23 cellular contexts compared by ENCODE assay signal in genomic region chr7:138799336-138799965, GRCh38. TPM values are rescaled to one million over a fixed set of nuclear protein-coding genes. Genes with fewer than 3 reads are reported as not detected.
DNase-seq lines count a peak whose midpoint lies in the region; ATAC-seq, FAIRE-seq and TF ChIP-seq lines count a peak whose summit lies in the region.
"Had no signal": no experiment of that assay in that cellular context is flagged by ENCODE, and none has a peak within 500 bp of the region (broad histone marks: within the 10 kb centered on the region; RNA-seq: fewer than 3 reads in every experiment).

No MANE protein-coding gene starts in this region.

- H3K27ac ChIP-seq in pancreas, result no peak overlapping the region

- peak overlapping the region; percentile 58 for H3K4me3 Mint-ChIP-seq in activated T-helper 1 cell treated with anti-CD3 and anti-CD28 coated beads, Interleukin-12 subunit alpha, Interleukin-12 subunit beta, Interleukin-2, Interleukin-4 antibody, amounts not matched to agents 30 ng/mL and 10 ng/mL and 1 ng/mL, durations not matched to agents 14 hours and 24 hours and 36 hours

- no peak overlapping the region for H3K4me3 ChIP-seq in pancreas

- peaks cover 7% of the 10 kb centered on the region for H3K36me3 Mint-ChIP-seq in activated T-helper 1 cell treated with anti-CD3 and anti-CD28 coated beads, Interleukin-12 subunit alpha, Interleukin-12 subunit beta, Interleukin-2, Interleukin-4 antibody, amounts not matched to agents 30 ng/mL and 10 ng/mL and 1 ng/mL, durations not matched to agents 14 hours and 24 hours and 36 hours (ENCODE audit: low read depth)

- no peaks in the 10 kb centered on the region for H3K36me3 ChIP-seq in pancreas

- peaks cover 2% of the 10 kb centered on the region for H3K27me3 Mint-ChIP-seq in activated T-helper 1 cell treated with anti-CD3 and anti-CD28 coated beads, Interleukin-12 subunit alpha, Interleukin-12 subunit beta, Interleukin-2, Interleukin-4 antibody, amounts not matched to agents 30 ng/mL and 10 ng/mL and 1 ng/mL, durations not matched to agents 14 hours and 24 hours and 36 hours (ENCODE audit: insufficient read depth)

- TF ChIP-seq POLR2A in GM12892 (IDR thresholded peaks at IDR 0.05; ENCODE audit: low read depth, low read length), result no peak

- no peaks in the 10 kb centered on the region for H3K9me3 Mint-ChIP-seq in activated T-helper 1 cell treated with anti-CD3 and anti-CD28 coated beads, Interleukin-12 subunit alpha, Interleukin-12 subunit beta, Interleukin-2, Interleukin-4 antibody, amounts not matched to agents 30 ng/mL and 10 ng/mL and 1 ng/mL, durations not matched to agents 14 hours and 24 hours and 36 hours

- DNase-seq in NCI-H82 (lab: John Stamatoyannopoulos, UW), result peak; percentile 4
- no peak for DNase-seq in NCI-H82 treated with DMSO at 0.1 percent for 48 hours (lab: John Stamatoyannopoulos, UW; ENCODE audit: unreplicated experiment)
- DNase-seq in activated T-helper 1 cell treated with anti-CD3 and anti-CD28 coated beads, Interleukin-12 subunit alpha, Interleukin-12 subunit beta, Interleukin-2, Interleukin-4 antibody, amounts not matched to agents 30 ng/mL and 10 ng/mL and 1 ng/mL, durations not matched to agents 14 hours and 24 hours and 36 hours (ENCODE audit: low spot score), result no peak
- no peak for DNase-seq in left colon
- no peak for DNase-seq in pancreas
- no peak for DNase-seq in activated naive CD4-positive, alpha-beta T cell (lab: John Stamatoyannopoulos, UW)
- DNase-seq in GM12892 (ENCODE audit: insufficient read length), result no peak
- DNase-seq: 8988T, Karpas-422, NCI-H1105 treated with DMSO at 0.1 percent for 48 hours, NCI-H146, NCI-H1930, NCI-H2107, NCI-H526, SHP77 treated with DMSO at 0.1 percent for 48 hours had no signal

- ATAC-seq in left colon, result peak; percentile 40
- no peak for ATAC-seq in GM18517 (IDR thresholded peaks at IDR 0.05; ENCODE audit: unreplicated experiment)
- no peak for ATAC-seq in pancreas
- ATAC-seq: Panc1 had no signal

- 57 to 66% methylated on average over 7 of the region's 7 CpGs for WGBS in pancreas, 2 donors

- intact Hi-C loops in activated T-helper 1 cell treated with anti-CD3 and anti-CD28 coated beads, Interleukin-12 subunit alpha, Interleukin-12 subunit beta, Interleukin-2, Interleukin-4 antibody, amounts not matched to agents 30 ng/mL and 10 ng/mL and 1 ng/mL, durations not matched to agents 14 hours and 24 hours and 36 hours (cut with micrococcal nuclease), result loop anchor here (2.0 kb wide), 1 partner anchor 15 kb away; no protein-coding TSS in a partner anchor
- intact Hi-C loops in left colon (cut with DNase I, micrococcal nuclease) (no loop called here), pancreas (cut with DNase I) (no loop called here)

- no peaks in the 10 kb centered on the region for H3K4me1 ChIP-seq in pancreas

- H3K27me3 ChIP-seq in pancreas, result no peaks in the 10 kb centered on the region

- H3K27ac Mint-ChIP-seq in activated T-helper 1 cell treated with anti-CD3 and anti-CD28 coated beads, Interleukin-12 subunit alpha, Interleukin-12 subunit beta, Interleukin-2, Interleukin-4 antibody, amounts not matched to agents 30 ng/mL and 10 ng/mL and 1 ng/mL, durations not matched to agents 14 hours and 24 hours and 36 hours, result no peak overlapping the region

- no peak for TF ChIP-seq CTCF in pancreas (IDR thresholded peaks at IDR 0.05)

- no peaks in the 10 kb centered on the region for H3K9me3 ChIP-seq in pancreas

- no peak for FAIRE-seq in pancreas (lab: Jason Lieb, UNC)
- FAIRE-seq in GM12892 (lab: Jason Lieb, UNC), result no peak
- FAIRE-seq: D721Med, G401.6, H1 had no signal

- peaks cover 30% of the 10 kb centered on the region for H3K4me1 Mint-ChIP-seq in activated T-helper 1 cell treated with anti-CD3 and anti-CD28 coated beads, Interleukin-12 subunit alpha, Interleukin-12 subunit beta, Interleukin-2, Interleukin-4 antibody, amounts not matched to agents 30 ng/mL and 10 ng/mL and 1 ng/mL, durations not matched to agents 14 hours and 24 hours and 36 hours (ENCODE audit: low read depth)

RNA-seq across cellular contexts. Expression of gene ATP6V0A4, which starts 1.5 kb away (rescaled TPM):
- not detected in 2 replicates for total RNA-seq in activated T-helper 1 cell treated with anti-CD3 and anti-CD28 coated beads, Interleukin-12 subunit alpha, Interleukin-12 subunit beta, Interleukin-2, Interleukin-4 antibody, amounts not matched to agents 30 ng/mL and 10 ng/mL and 1 ng/mL, durations not matched to agents 14 hours and 24 hours and 36 hours
- total RNA-seq in left colon (not detected), pancreas (under 1 TPM in 5 of 6 donors, not detected in 1; 0.09 to 0.56 (median 0.35) TPM)
- under 1 TPM; 0.11 to 0.23 TPM for polyA plus RNA-seq in pancreas
- polyA plus RNA-seq in GM12892 (2012; ENCODE audit: missing spikeins), result 0.17 TPM
- total RNA-seq: OCI-LY7 had no signal

RNA-seq across cellular contexts. Expression of gene TMEM213, which starts 1.7 kb away (rescaled TPM):
- 0.08 TPM in 1 of 2 replicates, not detected in the other for total RNA-seq in activated T-helper 1 cell treated with anti-CD3 and anti-CD28 coated beads, Interleukin-12 subunit alpha, Interleukin-12 subunit beta, Interleukin-2, Interleukin-4 antibody, amounts not matched to agents 30 ng/mL and 10 ng/mL and 1 ng/mL, durations not matched to agents 14 hours and 24 hours and 36 hours
- not detected for total RNA-seq in left colon
- under 1 TPM in 3 of 6 donors, not detected in 3; 0.09 to 0.24 (median 0.16) TPM for total RNA-seq in pancreas
- under 1 TPM; 0.07 to 0.30 TPM for polyA plus RNA-seq in pancreas
- polyA plus RNA-seq in GM12892 (2012; ENCODE audit: missing spikeins), result not detected
- total RNA-seq: M059J, OCI-LY7 had no signal
- polyA plus RNA-seq: BJ had no signal
